Comparison of ENCODE assay signal across 17 cellular contexts in genomic region chr4:40967550-40967949, GRCh38.
DNase-seq lines count a peak whose midpoint lies in the region; ATAC-seq and TF ChIP-seq lines count a peak whose summit lies in the region.
"Had no signal": no experiment of that assay in that cellular context is flagged by ENCODE, and none has a peak within 500 bp of the region (broad histone marks: within the 10 kb centered on the region; RNA-seq: fewer than 3 reads in every experiment).

No MANE protein-coding gene starts in this region.

- H3K9me3 ChIP-seq in IMR-90 (ENCODE audit: control insufficient read depth, insufficient read depth, low read length): peaks cover 2% of the 10 kb centered on the region
- H3K9me3 ChIP-seq in thoracic aorta: no peaks in the 10 kb centered on the region
- H3K9me3 ChIP-seq: Caco-2 had no signal

- H4K91ac ChIP-seq in IMR-90 (ENCODE audit: insufficient read depth, low read depth, low read length): peak overlapping the region; percentile 7; the same call in 1 of the 2 replicates

- peaks cover 2% of the 10 kb centered on the region; the same call in 1 of the 2 replicates for H3K36me3 ChIP-seq in IMR-90 (ENCODE audit: control insufficient read depth, insufficient read depth, low read length)
- H3K36me3 ChIP-seq in thoracic aorta: no peaks in the 10 kb centered on the region

- no peaks in the 10 kb centered on the region for H3K9me3 Mint-ChIP-seq in T-helper 2 cell treated with Interferon-gamma antibody and Interleukin-4, amounts not matched to agents 5 μg/mL and 100 μg/mL, for 36 hours
- H3K9me3 Mint-ChIP-seq: CD8-positive, alpha-beta memory T cell; HFFc6 had no signal

- no peak overlapping the region for H2BK120ac ChIP-seq in IMR-90 (ENCODE audit: low read depth, low read length)

- H3K14ac ChIP-seq in IMR-90 (replicated peaks; ENCODE audit: low read depth, low read length): no peak overlapping the region

- CTCF ChIA-PET in IMR-90 (lab: Yijun Ruan, JAX): interaction anchor here (1.2 kb wide), 1 partner anchor 9 kb away, joined by 7 read pairs; no protein-coding TSS in a partner anchor

- WGBS in IMR-90 (ENCODE audit: extremely low coverage in 2 of 2, insufficient read length in 1 of 2), 2 experiments: no CpG with 5 or more reads among the region's 6 CpGs

- H3K4me1 Mint-ChIP-seq in T-helper 2 cell treated with Interferon-gamma antibody and Interleukin-4, amounts not matched to agents 5 μg/mL and 100 μg/mL, for 36 hours (ENCODE audit: low read depth): no peaks in the 10 kb centered on the region
- H3K4me1 Mint-ChIP-seq: CD8-positive, alpha-beta memory T cell had no signal

- no peak overlapping the region for H4K8ac ChIP-seq in IMR-90 (ENCODE audit: low read depth in 2 of 2, low read length in 2 of 2)

- no peak overlapping the region for H3K56ac ChIP-seq in IMR-90 (ENCODE audit: extremely low read depth, insufficient read depth, low read length)

- H4K5ac ChIP-seq in IMR-90 (ENCODE audit: low read depth, low read length): peak overlapping the region; percentile 64

- H2BK5ac ChIP-seq in IMR-90 (ENCODE audit: low read depth, low read length, poor library complexity, severe bottlenecking): no peak overlapping the region

- H2AFZ ChIP-seq in IMR-90 (replicated peaks; ENCODE audit: low read length, poor library complexity): no peak overlapping the region

- no peak overlapping the region; the same call in 1 of the 2 replicates for H3K4ac ChIP-seq in IMR-90 (ENCODE audit: low read depth, low read length)

- TF ChIP-seq RAD21 in IMR-90 (IDR thresholded peaks at IDR 0.05; ENCODE audit: low read length): no peak

- TF ChIP-seq POLR2A in IMR-90 (IDR thresholded peaks at IDR 0.05; ENCODE audit: low read depth, low read length): no peak

- H3K23ac ChIP-seq in IMR-90 (ENCODE audit: low read depth, low read length): no peak overlapping the region

- H3K9ac ChIP-seq in IMR-90 (ENCODE audit: low read depth, low read length): no peak overlapping the region
- H3K9ac ChIP-seq: BLaER1 had no signal

- H3K27me3 ChIP-seq in IMR-90 (ENCODE audit: control insufficient read depth, insufficient read depth, low read length) (no peaks in the 10 kb centered on the region), thoracic aorta (replicated peaks; ENCODE audit: insufficient read depth) (no peaks in the 10 kb centered on the region)
- H3K27me3 ChIP-seq: BLaER1 had no signal

- peaks cover 13% of the 10 kb centered on the region for H3K4me1 ChIP-seq in IMR-90 (ENCODE audit: control insufficient read depth, insufficient read depth, low read length)
- H3K4me1 ChIP-seq in thoracic aorta (ENCODE audit: control insufficient read depth in 1 of 2, low read depth in 2 of 2): peaks cover 24 to 39% of the 10 kb centered on the region in 2 donors
- H3K4me1 ChIP-seq: Caco-2 had no signal

- H3K9me1 ChIP-seq in IMR-90 (ENCODE audit: insufficient read depth, low read length): peaks cover 4% of the 10 kb centered on the region; the same call in 1 of the 2 replicates

- H3K27ac ChIP-seq in IMR-90 (ENCODE audit: insufficient read depth, low read length) (no peak overlapping the region; the same call in 1 of the 2 replicates), coronary artery (peak overlapping the region; percentile 20 to 77), thoracic aorta (peak overlapping the region; percentile 50 to 51)
- H3K27ac ChIP-seq: BLaER1 had no signal

- H2BK15ac ChIP-seq in IMR-90 (ENCODE audit: low read depth, low read length): no peak overlapping the region

- H3K36me3 Mint-ChIP-seq in T-helper 2 cell treated with Interferon-gamma antibody and Interleukin-4, amounts not matched to agents 5 μg/mL and 100 μg/mL, for 36 hours (ENCODE audit: low read depth): no peaks in the 10 kb centered on the region
- H3K36me3 Mint-ChIP-seq: CD8-positive, alpha-beta memory T cell had no signal

- no peak overlapping the region for H3K27ac Mint-ChIP-seq in T-helper 2 cell treated with Interferon-gamma antibody and Interleukin-4, amounts not matched to agents 5 μg/mL and 100 μg/mL, for 36 hours
- H3K27ac Mint-ChIP-seq: CD8-positive, alpha-beta memory T cell; HFFc6 had no signal

- H3K4me3 Mint-ChIP-seq in T-helper 2 cell treated with Interferon-gamma antibody and Interleukin-4, amounts not matched to agents 5 μg/mL and 100 μg/mL, for 36 hours: no peak overlapping the region
- H3K4me3 Mint-ChIP-seq: CD8-positive, alpha-beta memory T cell; HFFc6 had no signal

- H3K79me1 ChIP-seq in IMR-90 (ENCODE audit: low read depth in 1 of 2, low read length in 2 of 2): peaks cover 6 to 19% of the 10 kb centered on the region in 2 experiments; a peak in 2 of 4 replicates

- peak overlapping the region; percentile 27; the same call in 1 of the 2 replicates for H2AK5ac ChIP-seq in IMR-90 (ENCODE audit: low read depth, low read length)

- dilution Hi-C loops in IMR-90 (cut with HindIII; ENCODE audit: low sequenced_read_pairs, unreplicated experiment): no loop called here

- POLR2A ChIA-PET in IMR-90 (lab: Charles Lee; ENCODE audit: unreplicated experiment): no interaction called here

- no peak overlapping the region for H2AK9ac ChIP-seq in IMR-90 (replicated peaks; ENCODE audit: low read depth, low read length, poor library complexity)

- H4K20me1 ChIP-seq in IMR-90 (ENCODE audit: insufficient read depth, low read length): no peaks in the 10 kb centered on the region
- H4K20me1 ChIP-seq: BLaER1 had no signal

- in situ Hi-C loops in IMR-90 (cut with MboI; ENCODE audit: low sequenced_read_pairs): no loop called here

- ATAC-seq in IMR-90 (ENCODE audit: low read depth) (no peak; the same call in 1 of the 2 replicates), sciatic nerve (peak; percentile 38), thoracic aorta (ENCODE audit: insufficient number of reproducible peaks, low FRiP score, low read depth) (no peak), HG03196 (IDR thresholded peaks at IDR 0.05; ENCODE audit: unreplicated experiment) (no peak)

- no TSS peak for BruUV-seq in IMR-90 (replicated peaks; lab: Mats Ljungman, UMichigan)

- H3K4me3 ChIP-seq in IMR-90 (ENCODE audit: insufficient read depth, low read depth, low read length) (no peak overlapping the region), coronary artery (no peak overlapping the region), thoracic aorta (no peak overlapping the region)
- H3K4me3 ChIP-seq: BLaER1 had no signal

- H3K18ac ChIP-seq in IMR-90 (ENCODE audit: low read depth, low read length): 0 out of 2 replicates have a peak overlapping the region, but pooled peaks have one; percentile 2

- intact Hi-C loops in IMR-90 (cut with micrococcal nuclease) (no loop called here), sciatic nerve (cut with DNase I) (no loop called here)

- DNase-seq in IMR-90: no peak
- DNase-seq in coronary artery (ENCODE audit: low spot score): no peak
- DNase-seq in sciatic nerve (ENCODE audit: low spot score): no peak
- no peak for DNase-seq in thoracic aorta (ENCODE audit: low spot score)
- DNase-seq in activated CD4-positive, alpha-beta T cell treated with anti-CD3 and anti-CD28 coated beads, Interleukin-2, amount 50 U/mL, for 4 hours: no peak
- DNase-seq in T-helper 2 cell treated with Interferon-gamma antibody and Interleukin-4, amounts not matched to agents 5 μg/mL and 100 μg/mL, for 36 hours (ENCODE audit: low spot score): no peak
- no peak for DNase-seq in DMS114 treated with DMSO at 0.1 percent for 48 hours (lab: John Stamatoyannopoulos, UW; ENCODE audit: unreplicated experiment)
- DNase-seq: 8988T; AML-193; Caco-2; CD8-positive, alpha-beta memory T cell; DMS53; GF-D8; HCEC 1CT; HFFc6 had no signal

- H2BK20ac ChIP-seq in IMR-90 (ENCODE audit: low read depth, low read length): no peak overlapping the region

- TF ChIP-seq CTCF in IMR-90 (conservative IDR thresholded peaks at IDR 0.05; ENCODE audit: low read depth, low read length) (no peak), coronary artery (IDR thresholded peaks at IDR 0.05) (no peak), thoracic aorta (IDR thresholded peaks at IDR 0.05) (no peak)

- peaks cover 6% of the 10 kb centered on the region for H3K27me3 Mint-ChIP-seq in T-helper 2 cell treated with Interferon-gamma antibody and Interleukin-4, amounts not matched to agents 5 μg/mL and 100 μg/mL, for 36 hours (ENCODE audit: low read depth)

- H3K4me2 ChIP-seq in IMR-90 (ENCODE audit: low read depth, low read length): no peak overlapping the region
- H3K4me2 ChIP-seq: BLaER1 had no signal

TF ChIP-seq in IMR-90, 13 proteins besides CTCF, POLR2A, EP300 and RAD21:
- no peak for TF ChIP-seq BHLHE40 (IDR thresholded peaks at IDR 0.05; ENCODE audit: low read depth, low read length)
- no peak for TF ChIP-seq SMC3 (IDR thresholded peaks at IDR 0.05; ENCODE audit: low read depth, low read length)
- no peak for TF ChIP-seq USF2 (IDR thresholded peaks at IDR 0.05; ENCODE audit: low read depth, low read length)
- no peak for TF ChIP-seq FOS (IDR thresholded peaks at IDR 0.05; ENCODE audit: low read depth, low read length)
- no peak for TF ChIP-seq CHD1 (IDR thresholded peaks at IDR 0.05; ENCODE audit: low read depth, low read length)
- no peak for TF ChIP-seq CEBPB (IDR thresholded peaks at IDR 0.05; ENCODE audit: low read depth, low read length)
- TF ChIP-seq MAZ (IDR thresholded peaks at IDR 0.05; ENCODE audit: borderline replicate concordance, low read depth, low read length): no peak
- TF ChIP-seq MAFK (IDR thresholded peaks at IDR 0.05; ENCODE audit: low read depth, low read length): no peak
- TF ChIP-seq MXI1 (IDR thresholded peaks at IDR 0.05; ENCODE audit: borderline replicate concordance, low read depth, low read length): no peak
- TF ChIP-seq RFX5 (IDR thresholded peaks at IDR 0.05; ENCODE audit: low read depth, low read length): no peak
- no peak for TF ChIP-seq NFE2L2 (IDR thresholded peaks at IDR 0.05; ENCODE audit: low read depth, low read length)
- TF ChIP-seq RCOR1 (IDR thresholded peaks at IDR 0.05; ENCODE audit: insufficient replicate concordance, low read length): no peak
- TF ChIP-seq ELK1 (IDR thresholded peaks at IDR 0.05; ENCODE audit: borderline replicate concordance, low read depth, low read length): no peak
